Comparison of ENCODE assay signal across 8 cellular contexts in genomic region chr15:52679232-52680040, GRCh38. TPM values are rescaled to one million over a fixed set of nuclear protein-coding genes. Genes with fewer than 3 reads are reported as not detected.
DNase-seq lines count a peak whose midpoint lies in the region; ATAC-seq and TF ChIP-seq lines count a peak whose summit lies in the region.

A gene with protein sequence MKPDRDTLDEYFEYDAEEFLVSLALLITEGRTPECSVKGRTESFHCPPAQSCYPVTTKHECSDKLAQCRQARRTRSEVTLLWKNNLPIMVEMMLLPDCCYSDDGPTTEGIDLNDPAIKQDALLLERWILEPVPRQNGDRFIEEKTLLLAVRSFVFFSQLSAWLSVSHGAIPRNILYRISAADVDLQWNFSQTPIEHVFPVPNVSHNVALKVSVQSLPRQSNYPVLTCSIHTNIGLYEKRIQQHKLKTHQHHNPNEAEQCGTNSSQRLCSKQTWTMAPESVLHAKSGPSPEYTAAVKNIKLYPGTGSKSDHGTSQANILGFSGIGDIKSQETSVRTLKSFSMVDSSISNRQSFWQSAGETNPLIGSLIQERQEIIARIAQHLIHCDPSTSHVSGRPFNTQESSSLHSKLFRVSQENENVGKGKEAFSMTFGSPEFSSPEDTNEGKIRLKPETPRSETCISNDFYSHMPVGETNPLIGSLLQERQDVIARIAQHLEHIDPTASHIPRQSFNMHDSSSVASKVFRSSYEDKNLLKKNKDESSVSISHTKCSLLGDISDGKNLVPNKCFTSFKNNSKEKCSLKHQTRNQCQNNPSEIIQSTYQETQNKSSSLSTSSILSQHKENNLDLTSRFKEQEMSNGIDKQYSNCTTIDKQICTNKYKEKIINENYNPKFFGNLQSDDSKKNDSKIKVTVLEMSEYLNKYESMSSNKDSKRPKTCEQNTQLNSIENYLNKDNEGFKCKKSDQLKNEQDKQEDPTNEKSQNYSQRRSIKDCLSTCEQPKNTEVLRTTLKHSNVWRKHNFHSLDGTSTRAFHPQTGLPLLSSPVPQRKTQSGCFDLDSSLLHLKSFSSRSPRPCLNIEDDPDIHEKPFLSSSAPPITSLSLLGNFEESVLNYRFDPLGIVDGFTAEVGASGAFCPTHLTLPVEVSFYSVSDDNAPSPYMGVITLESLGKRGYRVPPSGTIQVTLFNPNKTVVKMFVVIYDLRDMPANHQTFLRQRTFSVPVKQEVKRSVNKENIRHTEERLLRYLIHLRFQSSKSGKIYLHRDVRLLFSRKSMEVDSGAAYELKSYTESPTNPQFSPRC (minus strand): TSS chr15:52679388. CDS start chr15:52678021, 1,367 bp downstream.

- peak; percentile 74 for ATAC-seq in GM19397 (IDR thresholded peaks at IDR 0.05; ENCODE audit: unreplicated experiment)
- ATAC-seq in HG03571 (IDR thresholded peaks at IDR 0.05; ENCODE audit: unreplicated experiment) = peak; percentile 68
- peak; percentile 79 for ATAC-seq in activated CD8-positive, alpha-beta T cell treated with anti-CD3 and anti-CD28 coated beads for 36 hours

- H3K4me1 Mint-ChIP-seq in activated CD8-positive, alpha-beta T cell treated with anti-CD3 and anti-CD28 coated beads for 36 hours (ENCODE audit: low read depth) = peaks cover 38% of the 10 kb centered on the region

- DNase-seq in CD1c-positive myeloid dendritic cell (ENCODE audit: extremely low spot score) = peak; percentile 94
- peak; percentile 89 for DNase-seq in NCI-H82 (lab: John Stamatoyannopoulos, UW)
- DNase-seq in activated CD8-positive, alpha-beta T cell treated with anti-CD3 and anti-CD28 coated beads for 36 hours = peak; percentile 94
- peak; percentile 94 to 98 for DNase-seq in lower leg skin (ENCODE audit: low spot score in 2 of 2)
- DNase-seq in stimulated activated CD4-positive, alpha-beta T cell treated with anti-CD3 and anti-CD28 coated beads, Interleukin-4, amount 100 ng/mL, for 48 hours (ENCODE audit: low read depth in 2 of 2) = peak; percentile 83 to 88

- H3K36me3 ChIP-seq in duodenal mucosa (ENCODE audit: control insufficient read depth in 1 of 2, insufficient read depth in 2 of 2, low read length in 2 of 2) = no peaks in the 10 kb centered on the region

- H3K4me3 Mint-ChIP-seq in activated CD8-positive, alpha-beta T cell treated with anti-CD3 and anti-CD28 coated beads for 36 hours = peak within 1 kb of the TSS; percentile 99

- peaks cover 21 to 27% of the 10 kb centered on the region in 2 donors for H3K4me1 ChIP-seq in duodenal mucosa (ENCODE audit: control insufficient read depth in 1 of 2, insufficient read depth in 2 of 2, low read length in 2 of 2)

- no peak for TF ChIP-seq CTCF in activated CD8-positive, alpha-beta T cell treated with anti-CD3 and anti-CD28 coated beads for 36 hours (IDR thresholded peaks at IDR 0.05)
- TF ChIP-seq CTCF in lower leg skin (IDR thresholded peaks at IDR 0.05) = no peak

- peak within 1 kb of the TSS; percentile 91 to 93 for H3K9ac ChIP-seq in duodenal mucosa (ENCODE audit: low read depth in 1 of 2, low read length in 2 of 2)

- no peaks in the 10 kb centered on the region for H3K27me3 Mint-ChIP-seq in activated CD8-positive, alpha-beta T cell treated with anti-CD3 and anti-CD28 coated beads for 36 hours

- TF ChIP-seq POLR2A in lower leg skin (IDR thresholded peaks at IDR 0.05) = peak in 1 of 2 donors; percentile 43

- H3K36me3 Mint-ChIP-seq in activated CD8-positive, alpha-beta T cell treated with anti-CD3 and anti-CD28 coated beads for 36 hours (ENCODE audit: low read depth) = peaks cover 7% of the 10 kb centered on the region

- peak within 1 kb of the TSS; percentile 99 for H3K27ac Mint-ChIP-seq in activated CD8-positive, alpha-beta T cell treated with anti-CD3 and anti-CD28 coated beads for 36 hours

- H3K4me3 ChIP-seq in duodenal mucosa (ENCODE audit: low read depth in 1 of 2, low read length in 2 of 2) (peak within 1 kb of the TSS; percentile 87 to 99), lower leg skin (ENCODE audit: low read depth, poor library complexity, severe bottlenecking) (peak within 1 kb of the TSS; percentile 74)

- H3K9me3 Mint-ChIP-seq in activated CD8-positive, alpha-beta T cell treated with anti-CD3 and anti-CD28 coated beads for 36 hours = no peaks in the 10 kb centered on the region

- CTCF ChIA-PET in activated CD8-positive, alpha-beta T cell treated with anti-CD3 and anti-CD28 coated beads for 36 hours (lab: Charles Lee) = interaction anchor here (0.9 to 1.0 kb wide), 4 partner anchors 28 to 348 kb away, joined by 3 to 4 read pairs (median 4); no protein-coding TSS in a partner anchor

- H3K9me3 ChIP-seq in duodenal mucosa (ENCODE audit: control insufficient read depth in 1 of 2, low read length in 2 of 2) = no peaks in the 10 kb centered on the region

- POLR2A ChIA-PET in activated CD8-positive, alpha-beta T cell treated with anti-CD3 and anti-CD28 coated beads for 36 hours (lab: Charles Lee) = interaction anchor here (0.7 to 1.1 kb wide), 6 partner anchors 9 to 306 kb away, joined by 3 to 4 read pairs (median 4); no protein-coding TSS in a partner anchor

- intact Hi-C loops in activated CD8-positive, alpha-beta T cell treated with anti-CD3 and anti-CD28 coated beads for 36 hours (cut with micrococcal nuclease) = loop anchor here (5.0 to 10.0 kb wide), 2 partner anchors 115 to 347 kb away; partner anchors contain the start of gene ARPP19
- intact Hi-C loops in lower leg skin (cut with DNase I; ENCODE audit: low total_unique reads) = no loop called here

- no peaks in the 10 kb centered on the region for H3K27me3 ChIP-seq in duodenal mucosa (ENCODE audit: control insufficient read depth in 1 of 2, insufficient read depth in 2 of 2, low read length in 2 of 2)

- WGBS in lower leg skin, 2 donors = 1% methylated on average over 40 to 42 of the region's 55 CpGs

- H3K27ac ChIP-seq in duodenal mucosa (ENCODE audit: low read depth, low read length) = peak within 1 kb of the TSS; percentile 97

RNA-seq across cellular contexts. Expression of the gene that starts here (rescaled TPM):
- 10 to 100 TPM; 13.1 TPM for total RNA-seq in activated CD8-positive, alpha-beta T cell treated with anti-CD3 and anti-CD28 coated beads for 36 hours
- 10 to 100 TPM; 42.6 to 57.7 (median 50.3) TPM for total RNA-seq in lower leg skin

Comparison
In these comparisons a context has a peak if more than half of its experiments do, and no peak if none do; other contexts are left out.
1. Peak in every context shown above with its lines: DNase-seq, ATAC-seq, H3K4me3 ChIP-seq and H3K27ac ChIP-seq.